8 cellular contexts compared by ENCODE assay signal in the genomic region with DNA sequence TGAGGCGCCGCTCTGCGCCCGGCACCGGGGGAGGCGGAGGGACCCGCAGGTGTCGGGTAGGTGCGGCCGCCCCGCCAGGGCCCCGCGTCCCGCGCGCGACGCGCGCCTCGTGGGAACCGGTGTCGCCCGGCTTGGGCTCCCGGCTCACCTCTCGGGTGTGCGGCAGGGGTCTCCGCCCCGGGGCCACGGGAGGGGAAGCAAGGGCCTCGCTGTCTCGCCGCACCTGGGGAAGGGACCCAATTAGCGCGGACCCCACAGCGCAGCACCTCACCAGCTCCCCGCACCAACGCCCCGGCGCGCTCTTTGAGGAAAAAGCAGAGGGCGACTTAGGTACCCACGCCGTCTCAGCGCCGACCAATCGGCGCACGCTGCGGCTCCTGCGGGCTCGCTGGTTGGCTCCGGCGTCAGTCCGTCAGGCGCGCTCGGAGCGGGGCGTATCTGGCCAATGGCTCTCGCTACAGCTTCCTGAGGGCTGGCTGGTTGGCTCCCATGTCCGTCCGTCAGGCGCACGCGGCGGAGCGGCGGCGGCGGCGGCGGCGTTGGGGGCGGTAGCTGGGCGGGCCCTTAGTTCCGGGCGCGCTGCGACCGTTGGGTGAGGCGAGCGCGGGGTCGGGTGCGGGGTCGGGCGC. TPM values are rescaled to one million over a fixed set of nuclear protein-coding genes. Genes with fewer than 3 reads are reported as not detected.
DNase-seq lines count a peak whose midpoint lies in the region; ATAC-seq and TF ChIP-seq lines count a peak whose summit lies in the region.

A gene with protein sequence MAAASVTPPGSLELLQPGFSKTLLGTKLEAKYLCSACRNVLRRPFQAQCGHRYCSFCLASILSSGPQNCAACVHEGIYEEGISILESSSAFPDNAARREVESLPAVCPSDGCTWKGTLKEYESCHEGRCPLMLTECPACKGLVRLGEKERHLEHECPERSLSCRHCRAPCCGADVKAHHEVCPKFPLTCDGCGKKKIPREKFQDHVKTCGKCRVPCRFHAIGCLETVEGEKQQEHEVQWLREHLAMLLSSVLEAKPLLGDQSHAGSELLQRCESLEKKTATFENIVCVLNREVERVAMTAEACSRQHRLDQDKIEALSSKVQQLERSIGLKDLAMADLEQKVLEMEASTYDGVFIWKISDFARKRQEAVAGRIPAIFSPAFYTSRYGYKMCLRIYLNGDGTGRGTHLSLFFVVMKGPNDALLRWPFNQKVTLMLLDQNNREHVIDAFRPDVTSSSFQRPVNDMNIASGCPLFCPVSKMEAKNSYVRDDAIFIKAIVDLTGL (plus strand): TSS at position 567 of the 629 bp plus-strand sequence. CDS start 12,225 bp downstream, outside the sequence.

- H3K9me3 ChIP-seq in SK-N-SH: no peaks in the 10 kb centered on the region

- no peak for TF ChIP-seq CTCF in SK-N-SH (IDR thresholded peaks at IDR 0.05)

- H3K36me3 ChIP-seq in SK-N-SH (replicated peaks in 1 of 2; ENCODE audit: control insufficient read depth in 1 of 2, insufficient read depth in 2 of 2, low read length in 1 of 2): no peaks in the 10 kb centered on the region

- H3K27me3 ChIP-seq in SK-N-SH (ENCODE audit: insufficient read depth): no peaks in the 10 kb centered on the region

- H3K4me2 ChIP-seq in SK-N-SH: peak within 1 kb of the TSS; percentile 100

- CTCF ChIA-PET in SK-N-SH (lab: Yijun Ruan, JAX): interaction anchor here (2.2 kb wide), 1 partner anchor 59 kb away, joined by 4 read pairs; a partner anchor contains a TSS

- H3K27ac ChIP-seq in SK-N-SH (ENCODE audit: low read depth in 2 of 2, low read length in 1 of 2) (peak within 1 kb of the TSS; percentile 39 to 67), temporal lobe (ENCODE audit: low read depth, low read length) (peak within 1 kb of the TSS; percentile 45)

- 2% methylated on average over 13 of the region's 88 CpGs for WGBS in SK-N-SH (ENCODE audit: low lambda C conversion rate)

- H4K20me1 ChIP-seq in SK-N-SH (ENCODE audit: insufficient read depth): peaks cover 10% of the 10 kb centered on the region; the same call in 1 of the 2 replicates

- peak within 1 kb of the TSS; percentile 81 for H2AFZ ChIP-seq in SK-N-SH (ENCODE audit: low read depth)

- H3K9ac ChIP-seq in SK-N-SH: peak within 1 kb of the TSS; percentile 86

- H3K79me2 ChIP-seq in SK-N-SH (ENCODE audit: insufficient read depth): peaks cover 42% of the 10 kb centered on the region

- DNase-seq in NCI-H1092 (lab: John Stamatoyannopoulos, UW) (peak; percentile 96), SK-N-SH (peak; percentile 100), glomerular endothelial cell (ENCODE audit: extremely low read depth, low read depth, low spot score) (peak; percentile 85), occipital lobe (lab: John Stamatoyannopoulos, UW) (peak; percentile 95)
- DNase-seq in activated naive CD4-positive, alpha-beta T cell treated with anti-CD3 and anti-CD28 coated beads, Interleukin-2, amount 50 U/mL, for 16 hours: peak; percentile 99

- ATAC-seq in HG02588 (IDR thresholded peaks at IDR 0.05; ENCODE audit: unreplicated experiment): peak; percentile 78

- H3F3A ChIP-seq in SK-N-SH (replicated peaks; ENCODE audit: insufficient read depth): no peaks in the 10 kb centered on the region

- peaks cover 0 to 10% of the 10 kb centered on the region in 2 experiments; a peak in 2 of 4 replicates for H3K4me1 ChIP-seq in SK-N-SH (ENCODE audit: control insufficient read depth in 1 of 2, insufficient read depth in 2 of 2, low read depth in 1 of 2, low read length in 1 of 2)

- no peak for TF ChIP-seq RAD21 in SK-N-SH (IDR thresholded peaks at IDR 0.05; ENCODE audit: low read length)

- TF ChIP-seq EP300 in SK-N-SH (IDR thresholded peaks at IDR 0.05; ENCODE audit: borderline replicate concordance in 1 of 2, low read depth in 1 of 2, low read length in 1 of 2): no peak

- peak within 1 kb of the TSS; percentile 78 for H3K4me3 ChIP-seq in GM08714 (ENCODE audit: low read length)
- peak within 1 kb of the TSS; percentile 74 to 86 for H3K4me3 ChIP-seq in SK-N-SH (ENCODE audit: low read depth in 2 of 2, low read length in 1 of 2)

- no peaks in the 10 kb centered on the region for H3K9me2 ChIP-seq in SK-N-SH

- POLR2A ChIA-PET in SK-N-SH (lab: Yijun Ruan, JAX): interaction anchor here (0.6 to 1.3 kb wide), 5 partner anchors 17 to 57 kb away, joined by 3 to 4 read pairs (median 3); a partner anchor contains a TSS

TF ChIP-seq in SK-N-SH, 30 proteins besides CTCF, POLR2A, EP300 and RAD21:
- TF ChIP-seq MEF2A (IDR thresholded peaks at IDR 0.05; ENCODE audit: borderline replicate concordance, low read depth): no peak
- TF ChIP-seq MXI1 (IDR thresholded peaks at IDR 0.05; ENCODE audit: low read depth, low read length): peak; percentile 81
- TF ChIP-seq CHD2 (IDR thresholded peaks at IDR 0.05; ENCODE audit: low read length, partially characterized antibody): peak; percentile 96
- no peak for TF ChIP-seq SMC3 (IDR thresholded peaks at IDR 0.05; ENCODE audit: low read depth, low read length)
- TF ChIP-seq RXRA (IDR thresholded peaks at IDR 0.05; ENCODE audit: borderline replicate concordance, low read depth): no peak
- TF ChIP-seq RFX5 (IDR thresholded peaks at IDR 0.05; ENCODE audit: low read length): no peak
- TF ChIP-seq FOSL2 (IDR thresholded peaks at IDR 0.05; ENCODE audit: borderline replicate concordance, low read depth): no peak
- no peak for TF ChIP-seq TEAD4 (IDR thresholded peaks at IDR 0.05; ENCODE audit: borderline replicate concordance, insufficient read depth)
- TF ChIP-seq, protein P1, sequence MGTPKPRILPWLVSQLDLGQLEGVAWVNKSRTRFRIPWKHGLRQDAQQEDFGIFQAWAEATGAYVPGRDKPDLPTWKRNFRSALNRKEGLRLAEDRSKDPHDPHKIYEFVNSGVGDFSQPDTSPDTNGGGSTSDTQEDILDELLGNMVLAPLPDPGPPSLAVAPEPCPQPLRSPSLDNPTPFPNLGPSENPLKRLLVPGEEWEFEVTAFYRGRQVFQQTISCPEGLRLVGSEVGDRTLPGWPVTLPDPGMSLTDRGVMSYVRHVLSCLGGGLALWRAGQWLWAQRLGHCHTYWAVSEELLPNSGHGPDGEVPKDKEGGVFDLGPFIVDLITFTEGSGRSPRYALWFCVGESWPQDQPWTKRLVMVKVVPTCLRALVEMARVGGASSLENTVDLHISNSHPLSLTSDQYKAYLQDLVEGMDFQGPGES (IDR thresholded peaks at IDR 0.05; ENCODE audit: low read depth, low read length): peak; percentile 99
- TF ChIP-seq TCF12 (IDR thresholded peaks at IDR 0.05): no peak
- TF ChIP-seq, protein P2, sequence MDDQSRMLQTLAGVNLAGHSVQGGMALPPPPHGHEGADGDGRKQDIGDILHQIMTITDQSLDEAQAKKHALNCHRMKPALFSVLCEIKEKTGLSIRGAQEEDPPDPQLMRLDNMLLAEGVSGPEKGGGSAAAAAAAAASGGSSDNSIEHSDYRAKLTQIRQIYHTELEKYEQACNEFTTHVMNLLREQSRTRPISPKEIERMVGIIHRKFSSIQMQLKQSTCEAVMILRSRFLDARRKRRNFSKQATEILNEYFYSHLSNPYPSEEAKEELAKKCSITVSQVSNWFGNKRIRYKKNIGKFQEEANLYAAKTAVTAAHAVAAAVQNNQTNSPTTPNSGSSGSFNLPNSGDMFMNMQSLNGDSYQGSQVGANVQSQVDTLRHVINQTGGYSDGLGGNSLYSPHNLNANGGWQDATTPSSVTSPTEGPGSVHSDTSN (IDR thresholded peaks at IDR 0.05): peak; percentile 100
- no peak for TF ChIP-seq YY1 (IDR thresholded peaks at IDR 0.05; ENCODE audit: low read depth)
- TF ChIP-seq JUND (IDR thresholded peaks at IDR 0.05): no peak
- no peak for TF ChIP-seq ELF1 (IDR thresholded peaks at IDR 0.05)
- no peak for TF ChIP-seq RCOR1 (IDR thresholded peaks at IDR 0.05; ENCODE audit: low read length)
- peak; percentile 53; the same call in 1 of the 2 replicates for TF ChIP-seq POLR2AphosphoS5 (IDR thresholded peaks at IDR 0.05; ENCODE audit: low read depth, low read length)
- TF ChIP-seq, protein P3, sequence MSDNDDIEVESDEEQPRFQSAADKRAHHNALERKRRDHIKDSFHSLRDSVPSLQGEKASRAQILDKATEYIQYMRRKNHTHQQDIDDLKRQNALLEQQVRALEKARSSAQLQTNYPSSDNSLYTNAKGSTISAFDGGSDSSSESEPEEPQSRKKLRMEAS (IDR thresholded peaks at IDR 0.05; ENCODE audit: low read depth): peak; percentile 34; the same call in 1 of the 2 replicates
- TF ChIP-seq FOXJ3 (CRISPR knock-in tag; IDR thresholded peaks at IDR 0.05): no peak
- TF ChIP-seq, protein P4, sequence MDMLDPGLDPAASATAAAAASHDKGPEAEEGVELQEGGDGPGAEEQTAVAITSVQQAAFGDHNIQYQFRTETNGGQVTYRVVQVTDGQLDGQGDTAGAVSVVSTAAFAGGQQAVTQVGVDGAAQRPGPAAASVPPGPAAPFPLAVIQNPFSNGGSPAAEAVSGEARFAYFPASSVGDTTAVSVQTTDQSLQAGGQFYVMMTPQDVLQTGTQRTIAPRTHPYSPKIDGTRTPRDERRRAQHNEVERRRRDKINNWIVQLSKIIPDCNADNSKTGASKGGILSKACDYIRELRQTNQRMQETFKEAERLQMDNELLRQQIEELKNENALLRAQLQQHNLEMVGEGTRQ (IDR thresholded peaks at IDR 0.05; ENCODE audit: borderline replicate concordance, low read depth, low read length): no peak
- TF ChIP-seq NFIC (IDR thresholded peaks at IDR 0.05; ENCODE audit: borderline replicate concordance): no peak
TF ChIP-seq in SK-N-SH: peak in this region for 6.

RNA-seq across cellular contexts. Expression of the gene that starts here (rescaled TPM):
- 13.3 and 15.4 TPM in 2 replicates for polyA plus RNA-seq in SK-N-SH (2012; rRNA removed)
- 4.9 and 8.3 TPM in 2 replicates for polyA plus RNA-seq in SK-N-SH (2012; cell fraction: cytosol; rRNA removed)
- 35.0 and 39.8 TPM in 2 replicates for polyA plus RNA-seq in SK-N-SH (2012; cell fraction: nucleus; rRNA removed)
- total RNA-seq in glomerular endothelial cell (12.2 and 21.9 TPM in 2 replicates), occipital lobe (8.9 TPM), temporal lobe (7.1 TPM)

Comparison
In these comparisons a context has a peak if more than half of its experiments do, and no peak if none do; other contexts are left out.
1. Peak in every context shown above with its lines: DNase-seq, ATAC-seq, H3K4me3 ChIP-seq and H3K27ac ChIP-seq.